14 cellular contexts compared by ENCODE assay signal in genomic region chr19:54777851-54778250, GRCh38. TPM values are rescaled to one million over a fixed set of nuclear protein-coding genes. Genes with fewer than 3 reads are reported as not detected.
A peak's percentile ranks its signal among the peaks of the same experiment; 100 is the strongest.
DNase-seq lines count a peak whose midpoint lies in the region; TF ChIP-seq lines count a peak whose summit lies in the region.
"Not testable (repeated sequence)": the region's sequence is repeated elsewhere in the genome, so short reads cannot be mapped to it uniquely, and the experiment has no call there.
"Had no signal": no experiment of that assay in that cellular context is flagged by ENCODE, and none has a peak within 500 bp of the region (broad histone marks: within the 10 kb centered on the region; RNA-seq: fewer than 3 reads in every experiment).

No MANE protein-coding gene starts in this region.

- H3K27ac ChIP-seq in colonic mucosa: not testable (repeated sequence)

- DNase-seq in colonic mucosa (peak; percentile 3), mesenteric fat pad (ENCODE audit: low spot score) (peak; percentile 16), osteocyte (ENCODE audit: extremely low spot score, unreplicated experiment) (peak; percentile 69)

- H3K27me3 Mint-ChIP-seq in osteocyte (ENCODE audit: unreplicated experiment): not testable (repeated sequence)

- not testable (repeated sequence) for H3K27me3 ChIP-seq in colonic mucosa

- H3K9ac ChIP-seq in colonic mucosa (ENCODE audit: low read depth in 2 of 2, low read length in 2 of 2): not testable (repeated sequence)

- not testable (repeated sequence) for H3K4me1 ChIP-seq in colonic mucosa

- H3K36me3 ChIP-seq in colonic mucosa: not testable (repeated sequence)

- not testable (repeated sequence) for H3K4me3 Mint-ChIP-seq in osteocyte (ENCODE audit: unreplicated experiment)

- not testable (repeated sequence) for H3K4me1 Mint-ChIP-seq in osteocyte (ENCODE audit: unreplicated experiment)

- intact Hi-C loops in colonic mucosa (cut with DNase I): not testable (repeated sequence)

- TF ChIP-seq CTCF in colonic mucosa (IDR thresholded peaks at IDR 0.05); osteocyte (IDR thresholded peaks at IDR 0.05): not testable (repeated sequence)

- not testable (repeated sequence) for H3K9me3 ChIP-seq in colonic mucosa

- not testable (repeated sequence) for H3K4me3 ChIP-seq in colonic mucosa

- peaks cover 30% of the 10 kb centered on the region for H3K9me3 Mint-ChIP-seq in osteocyte (ENCODE audit: unreplicated experiment)

- not testable (repeated sequence) for H3K36me3 Mint-ChIP-seq in osteocyte (ENCODE audit: unreplicated experiment)

- not testable (repeated sequence) for H3K27ac Mint-ChIP-seq in osteocyte (ENCODE audit: unreplicated experiment)

RNA-seq across cellular contexts. Expression of gene KIR2DL1, which starts 8.3 kb away (rescaled TPM):
- total RNA-seq in colonic mucosa (not detected), mesenteric fat pad (not detected), osteocyte (not detected in 2 replicates)
- total RNA-seq: A172; A673; B cell; Caco-2; Calu3; CD4-positive, alpha-beta memory T cell; CD4-positive, alpha-beta T cell; CD4-positive, CD25-positive, alpha-beta regulatory T cell; Daoy had no signal

RNA-seq across cellular contexts. Expression of gene KIR2DL4, which starts 25.6 kb away (rescaled TPM):
- not detected for total RNA-seq in colonic mucosa
- 0.22 TPM for total RNA-seq in mesenteric fat pad
- total RNA-seq in osteocyte: not detected in 2 replicates
- total RNA-seq: A172; A673; B cell; Caco-2; Calu3; CD4-positive, alpha-beta memory T cell; CD4-positive, alpha-beta T cell; CD4-positive, CD25-positive, alpha-beta regulatory T cell; CD8-positive, alpha-beta memory T cell; CD8-positive, alpha-beta T cell; Daoy had no signal

RNA-seq across cellular contexts. Expression of gene KIR3DL1, which starts 38.4 kb away (rescaled TPM):
- total RNA-seq in colonic mucosa: not detected
- total RNA-seq in mesenteric fat pad: not detected
- not detected in 2 replicates for total RNA-seq in osteocyte
- total RNA-seq: A172; A673; B cell; Caco-2; Calu3; CD4-positive, alpha-beta memory T cell; CD4-positive, alpha-beta T cell; CD4-positive, CD25-positive, alpha-beta regulatory T cell; Daoy had no signal

RNA-seq across cellular contexts. Expression of gene KIR2DL3, which starts 39.5 kb away (rescaled TPM):
- not detected for total RNA-seq in colonic mucosa
- total RNA-seq in mesenteric fat pad: not detected
- total RNA-seq in osteocyte: not detected in 2 replicates
- total RNA-seq: A172; A673; B cell; Caco-2; Calu3; CD4-positive, alpha-beta memory T cell; CD4-positive, alpha-beta T cell; CD4-positive, CD25-positive, alpha-beta regulatory T cell; Daoy had no signal

RNA-seq across cellular contexts. Expression of gene KIR3DL3, which starts 53.6 kb away (rescaled TPM):
- total RNA-seq in colonic mucosa: not detected
- total RNA-seq in mesenteric fat pad: not detected
- not detected in 2 replicates for total RNA-seq in osteocyte
- total RNA-seq: A172; A673; B cell; Caco-2; Calu3; CD4-positive, alpha-beta memory T cell; CD4-positive, alpha-beta T cell; CD4-positive, CD25-positive, alpha-beta regulatory T cell; CD8-positive, alpha-beta memory T cell; Daoy had no signal

Comparison
In these comparisons a context has a peak if more than half of its experiments do, and no peak if none do; other contexts are left out.
1. DNase-seq: peak in every context shown above with its lines; median percentile 69 in osteocyte; 16 in mesenteric fat pad; 3 in colonic mucosa.